ENCODE assay signal across 21 cellular contexts in genomic region chr7:112500619-112501018, GRCh38. TPM values are rescaled to one million over a fixed set of nuclear protein-coding genes. Genes with fewer than 3 reads are reported as not detected.
DNase-seq lines count a peak whose midpoint lies in the region; ATAC-seq, FAIRE-seq and TF ChIP-seq lines count a peak whose summit lies in the region.
"Had no signal": no experiment of that assay in that cellular context is flagged by ENCODE, and none has a peak within 500 bp of the region (broad histone marks: within the 10 kb centered on the region; RNA-seq: fewer than 3 reads in every experiment).

No MANE protein-coding gene starts in this region.

- H3K36me3 Mint-ChIP-seq in type B pancreatic cell, result no peaks in the 10 kb centered on the region
- H3K36me3 Mint-ChIP-seq: activated naive CD4-positive, alpha-beta T cell treated with anti-CD3 and anti-CD28 coated beads, Interleukin-2, amount 10 ng/mL, durations not matched to agents 7 days and 5 days; naive thymus-derived CD4-positive, alpha-beta T cell had no signal

- peaks cover 2 to 5% of the 10 kb centered on the region in 2 experiments; a peak in 3 of 4 replicates for H3K4me1 ChIP-seq in SK-N-SH (ENCODE audit: control insufficient read depth in 1 of 2, insufficient read depth in 2 of 2, low read depth in 1 of 2, low read length in 1 of 2)

- peaks cover 16% of the 10 kb centered on the region for H3K4me1 Mint-ChIP-seq in type B pancreatic cell (ENCODE audit: unreplicated experiment)
- H3K4me1 Mint-ChIP-seq: activated CD4-positive, alpha-beta T cell treated with anti-CD3 and anti-CD28 coated beads, Interleukin-2, amount 10 ng/mL, durations not matched to agents 7 days and 5 days; activated naive CD4-positive, alpha-beta T cell treated with anti-CD3 and anti-CD28 coated beads, Interleukin-2, amount 10 ng/mL, durations not matched to agents 7 days and 5 days; naive thymus-derived CD4-positive, alpha-beta T cell; stimulated activated naive CD8-positive, alpha-beta T cell treated with anti-CD3 and anti-CD28 coated beads, Interleukin-15, amount 100 ng/mL, for 72 hours had no signal

- H3K4me3 ChIP-seq in SK-N-SH (ENCODE audit: low read depth in 2 of 2, low read length in 1 of 2), result no peak overlapping the region
- H3K4me3 ChIP-seq: psoas muscle had no signal

- no peaks in the 10 kb centered on the region for H3K79me2 ChIP-seq in SK-N-SH (ENCODE audit: insufficient read depth)

- TF ChIP-seq CTCF in SK-N-SH (IDR thresholded peaks at IDR 0.05) (peak; percentile 46), type B pancreatic cell (conservative IDR thresholded peaks at IDR 0.05) (peak; percentile 38)

- POLR2A ChIA-PET in SK-N-SH (lab: Yijun Ruan, JAX), result no interaction called here

- H3K4me2 ChIP-seq in SK-N-SH, result no peak overlapping the region

- DNase-seq in SK-N-SH (no peak), OCI-M1 (lab: John Stamatoyannopoulos, UW) (peak; percentile 13), type B pancreatic cell (ENCODE audit: extremely low spot score, unreplicated experiment) (no peak), DMS114 treated with DMSO at 0.1 percent for 48 hours (lab: John Stamatoyannopoulos, UW; ENCODE audit: unreplicated experiment) (no peak)
- DNase-seq in stimulated activated CD4-positive, alpha-beta T cell treated with anti-CD3 and anti-CD28 coated beads, Interleukin-4, amount 100 ng/mL, for 24 hours, result no peak
- DNase-seq: activated CD4-positive, alpha-beta T cell treated with anti-CD3 and anti-CD28 coated beads, Interleukin-2, amount 10 ng/mL, durations not matched to agents 7 days and 5 days; activated naive CD4-positive, alpha-beta T cell treated with anti-CD3 and anti-CD28 coated beads, Interleukin-2, amount 10 ng/mL, durations not matched to agents 7 days and 5 days; effector CD4-positive, alpha-beta T cell; naive thymus-derived CD4-positive, alpha-beta T cell; NCI-H2171; NK-92 treated with Interleukin-12 subunit alpha and Interleukin-12 subunit beta, amount 100 ng/mL, for 24 hours; psoas muscle; Right ventricle myocardium superior; stimulated activated CD4-positive, alpha-beta T cell treated with anti-CD3 and anti-CD28 coated beads, Interleukin-12 subunit alpha, Interleukin-12 subunit beta, amount 100 ng/mL, for 4 hours; stimulated activated naive CD8-positive, alpha-beta T cell treated with anti-CD3 and anti-CD28 coated beads, Interleukin-15, amount 100 ng/mL, for 72 hours had no signal

- H3K27ac ChIP-seq in SK-N-SH (ENCODE audit: low read depth in 2 of 2, low read length in 1 of 2), result no peak overlapping the region
- H3K27ac ChIP-seq: psoas muscle had no signal

- no peaks in the 10 kb centered on the region for H3K36me3 ChIP-seq in SK-N-SH (replicated peaks in 1 of 2; ENCODE audit: control insufficient read depth in 1 of 2, insufficient read depth in 2 of 2, low read length in 1 of 2)

- 89% methylated on average over 3 of the region's 3 CpGs for WGBS in SK-N-SH (ENCODE audit: low lambda C conversion rate)

- ATAC-seq in SK-N-SH treated with all-trans-retinoic acid at 6 μM for 48 hours, result no peak
- ATAC-seq in HG02610 (IDR thresholded peaks at IDR 0.05; ENCODE audit: unreplicated experiment), result no peak
- ATAC-seq: naive thymus-derived CD4-positive, alpha-beta T cell; psoas muscle; stimulated activated naive CD8-positive, alpha-beta T cell treated with anti-CD3 and anti-CD28 coated beads, Interleukin-15, amount 100 ng/mL, for 72 hours had no signal

- no peak overlapping the region for H3K9ac ChIP-seq in SK-N-SH

- H3K9me2 ChIP-seq in SK-N-SH, result no peaks in the 10 kb centered on the region

- H3K9me3 Mint-ChIP-seq in type B pancreatic cell, result no peaks in the 10 kb centered on the region
- H3K9me3 Mint-ChIP-seq: activated CD4-positive, alpha-beta T cell treated with anti-CD3 and anti-CD28 coated beads, Interleukin-2, amount 10 ng/mL, durations not matched to agents 7 days and 5 days; activated naive CD4-positive, alpha-beta T cell treated with anti-CD3 and anti-CD28 coated beads, Interleukin-2, amount 10 ng/mL, durations not matched to agents 7 days and 5 days; naive thymus-derived CD4-positive, alpha-beta T cell; stimulated activated naive CD8-positive, alpha-beta T cell treated with anti-CD3 and anti-CD28 coated beads, Interleukin-15, amount 100 ng/mL, for 72 hours; T-helper 2 cell treated with Interferon-gamma antibody and Interleukin-4, amounts not matched to agents 5 μg/mL and 100 μg/mL, for 36 hours had no signal

- no peaks in the 10 kb centered on the region for H3F3A ChIP-seq in SK-N-SH (replicated peaks; ENCODE audit: insufficient read depth)

- H2AFZ ChIP-seq in SK-N-SH (ENCODE audit: low read depth), result no peak overlapping the region

- no peak overlapping the region for H3K4me3 Mint-ChIP-seq in type B pancreatic cell
- H3K4me3 Mint-ChIP-seq: activated CD4-positive, alpha-beta T cell treated with anti-CD3 and anti-CD28 coated beads, Interleukin-2, amount 10 ng/mL, durations not matched to agents 7 days and 5 days; activated naive CD4-positive, alpha-beta T cell treated with anti-CD3 and anti-CD28 coated beads, Interleukin-2, amount 10 ng/mL, durations not matched to agents 7 days and 5 days; naive thymus-derived CD4-positive, alpha-beta T cell; stimulated activated naive CD8-positive, alpha-beta T cell treated with anti-CD3 and anti-CD28 coated beads, Interleukin-15, amount 100 ng/mL, for 72 hours; T-helper 2 cell treated with Interferon-gamma antibody and Interleukin-4, amounts not matched to agents 5 μg/mL and 100 μg/mL, for 36 hours had no signal

- no peaks in the 10 kb centered on the region for H4K20me1 ChIP-seq in SK-N-SH (ENCODE audit: insufficient read depth)

- no peaks in the 10 kb centered on the region for H3K9me3 ChIP-seq in SK-N-SH
- H3K9me3 ChIP-seq: psoas muscle had no signal

- TF ChIP-seq RAD21 in SK-N-SH (IDR thresholded peaks at IDR 0.05; ENCODE audit: low read length), result peak; percentile 57

- H3K27ac Mint-ChIP-seq in type B pancreatic cell, result no peak overlapping the region
- H3K27ac Mint-ChIP-seq: activated CD4-positive, alpha-beta T cell treated with anti-CD3 and anti-CD28 coated beads, Interleukin-2, amount 10 ng/mL, durations not matched to agents 7 days and 5 days; activated naive CD4-positive, alpha-beta T cell treated with anti-CD3 and anti-CD28 coated beads, Interleukin-2, amount 10 ng/mL, durations not matched to agents 7 days and 5 days; naive thymus-derived CD4-positive, alpha-beta T cell; stimulated activated naive CD8-positive, alpha-beta T cell treated with anti-CD3 and anti-CD28 coated beads, Interleukin-15, amount 100 ng/mL, for 72 hours; T-helper 2 cell treated with Interferon-gamma antibody and Interleukin-4, amounts not matched to agents 5 μg/mL and 100 μg/mL, for 36 hours had no signal

- H3K27me3 Mint-ChIP-seq in type B pancreatic cell, result peaks cover 14% of the 10 kb centered on the region

- FAIRE-seq in endometrium (lab: Jason Lieb, UNC), result peak; percentile 26
- FAIRE-seq: frontal cortex, urothelium cell line had no signal

- no peaks in the 10 kb centered on the region for H3K27me3 ChIP-seq in SK-N-SH (ENCODE audit: insufficient read depth)

- CTCF ChIA-PET in SK-N-SH (lab: Yijun Ruan, JAX), result interaction anchor here (0.6 to 2.0 kb wide), 5 partner anchors 10 to 399 kb away, joined by 3 to 6 read pairs (median 3); no protein-coding TSS in a partner anchor

- no peak for TF ChIP-seq EP300 in SK-N-SH (IDR thresholded peaks at IDR 0.05; ENCODE audit: borderline replicate concordance in 1 of 2, low read depth in 1 of 2, low read length in 1 of 2)

TF ChIP-seq in SK-N-SH treated with all-trans-retinoic acid at 6 μM for 48 hours, 23 proteins besides CTCF, POLR2A, EP300 and RAD21:
- no peak for TF ChIP-seq ZNF70 (CRISPR knock-in tag; IDR thresholded peaks at IDR 0.05)
- no peak for TF ChIP-seq TOX (CRISPR knock-in tag; IDR thresholded peaks at IDR 0.05; ENCODE audit: borderline replicate concordance)
- TF ChIP-seq CSDC2 (CRISPR knock-in tag; IDR thresholded peaks at IDR 0.05), result no peak
- TF ChIP-seq ZC3H10 (CRISPR knock-in tag; IDR thresholded peaks at IDR 0.05), result no peak

RNA-seq across cellular contexts. Expression of gene LSMEM1, which starts 19.8 kb away (rescaled TPM):
- polyA plus RNA-seq in SK-N-SH (2012; rRNA removed), result 1.0 and 1.1 TPM in 2 replicates
- 0.42 and 0.57 TPM in 2 replicates for polyA plus RNA-seq in SK-N-SH (2012; cell fraction: cytosol; rRNA removed)
- polyA plus RNA-seq in SK-N-SH (2012; cell fraction: nucleus; rRNA removed), result 2.0 and 6.1 TPM in 2 replicates
- 0.98 and 1.9 TPM in 2 replicates for total RNA-seq in type B pancreatic cell (ENCODE audit: low replicate concordance)

RNA-seq across cellular contexts. Expression of gene IFRD1, which starts 50.4 kb away (rescaled TPM):
- 31.0 and 39.7 TPM in 2 replicates for polyA plus RNA-seq in SK-N-SH (2012; rRNA removed)
- polyA plus RNA-seq in SK-N-SH (2012; cell fraction: cytosol; rRNA removed), result 33.1 and 38.6 TPM in 2 replicates
- 49.1 and 103 TPM in 2 replicates for polyA plus RNA-seq in SK-N-SH (2012; cell fraction: nucleus; rRNA removed)
- total RNA-seq in type B pancreatic cell (ENCODE audit: low replicate concordance), result 78.4 and 93.1 TPM in 2 replicates
